10 cellular contexts compared by ENCODE assay signal in genomic region chr7:97025983-97026704, GRCh38. TPM values are rescaled to one million over a fixed set of nuclear protein-coding genes. Genes with fewer than 3 reads are reported as not detected.
DNase-seq lines count a peak whose midpoint lies in the region; ATAC-seq and TF ChIP-seq lines count a peak whose summit lies in the region.
"Had no signal": no experiment of that assay in that cellular context is flagged by ENCODE, and none has a peak within 500 bp of the region (broad histone marks: within the 10 kb centered on the region; RNA-seq: fewer than 3 reads in every experiment).

No MANE protein-coding gene starts in this region.

- no peak for DNase-seq in heart left ventricle
- DNase-seq in right atrium auricular region (ENCODE audit: low spot score), result no peak
- peak; percentile 46 for DNase-seq in astrocyte of the hippocampus (ENCODE audit: low read depth, low spot score)
- no peak for DNase-seq in lower lobe of right lung
- no peak for DNase-seq in thoracic aorta (ENCODE audit: low spot score)
- no peak for DNase-seq in DMS 273 treated with DMSO at 0.1 percent for 48 hours (lab: John Stamatoyannopoulos, UW)
- DNase-seq: NCI-H2171 had no signal

- intact Hi-C loops in heart left ventricle (cut with DNase I) (loop anchor here (2.0 to 10.0 kb wide), 12 partner anchors 311 to 1301 kb away; no protein-coding TSS in a partner anchor), lower lobe of right lung (cut with DNase I) (no loop called here)

- no peaks in the 10 kb centered on the region for H3K9me3 ChIP-seq in heart left ventricle
- no peaks in the 10 kb centered on the region for H3K9me3 ChIP-seq in right atrium auricular region
- no peaks in the 10 kb centered on the region for H3K9me3 ChIP-seq in lower lobe of right lung
- no peaks in the 10 kb centered on the region for H3K9me3 ChIP-seq in thoracic aorta

- H3K4me3 ChIP-seq in heart left ventricle (peak overlapping the region in 6 of 12 donors; percentile 26 to 62 (median 50)), right atrium auricular region (peak overlapping the region in 1 of 2 donors; percentile 41), lower lobe of right lung (peak overlapping the region; percentile 48), thoracic aorta (peak overlapping the region; percentile 64)

- H3K27me3 ChIP-seq in heart left ventricle (peaks cover 18 to 97% (median 59%) of the 10 kb centered on the region in 9 donors), right atrium auricular region (peaks cover 26 to 51% of the 10 kb centered on the region in 2 donors), lower lobe of right lung (ENCODE audit: low read depth) (peaks cover 78% of the 10 kb centered on the region), thoracic aorta (replicated peaks; ENCODE audit: insufficient read depth) (peaks cover 16% of the 10 kb centered on the region)

- H3K27ac ChIP-seq in heart left ventricle (no peak overlapping the region), right atrium auricular region (no peak overlapping the region), lower lobe of right lung (no peak overlapping the region), thoracic aorta (no peak overlapping the region)

- H3K4me1 ChIP-seq in heart left ventricle (peaks cover 5 to 43% (median 18%) of the 10 kb centered on the region in 12 donors), right atrium auricular region (peaks cover 0 to 41% of the 10 kb centered on the region in 2 donors), lower lobe of right lung (peaks cover 24% of the 10 kb centered on the region), thoracic aorta (ENCODE audit: control insufficient read depth in 1 of 2, low read depth in 2 of 2) (peaks cover 10 to 38% of the 10 kb centered on the region in 2 donors)

- no peak for TF ChIP-seq POLR2A in heart left ventricle (IDR thresholded peaks at IDR 0.05)

- ATAC-seq in heart left ventricle, result peak; percentile 19 to 38 (median 31)
- ATAC-seq in lower lobe of right lung, result peak in 1 of 2 donors; percentile 21
- no peak for ATAC-seq in thoracic aorta (ENCODE audit: insufficient number of reproducible peaks, low FRiP score, low read depth)
- no peak for ATAC-seq in HG03280 (IDR thresholded peaks at IDR 0.05; ENCODE audit: unreplicated experiment)
- no peak for ATAC-seq in GM19023 (IDR thresholded peaks at IDR 0.05; ENCODE audit: unreplicated experiment)

- TF ChIP-seq CTCF in heart left ventricle (IDR thresholded peaks at IDR 0.05) (no peak), right atrium auricular region (IDR thresholded peaks at IDR 0.05) (no peak), lower lobe of right lung (IDR thresholded peaks at IDR 0.05) (no peak), thoracic aorta (IDR thresholded peaks at IDR 0.05) (no peak)

- WGBS in heart left ventricle, 4 donors, result 6 to 20% (median 9%) methylated on average over 18 to 29 of the region's 29 CpGs

- no peaks in the 10 kb centered on the region for H3K36me3 ChIP-seq in heart left ventricle
- H3K36me3 ChIP-seq in right atrium auricular region, result no peaks in the 10 kb centered on the region
- H3K36me3 ChIP-seq in lower lobe of right lung, result no peaks in the 10 kb centered on the region
- H3K36me3 ChIP-seq in thoracic aorta, result no peaks in the 10 kb centered on the region

RNA-seq across cellular contexts. Expression of gene DLX5, which starts 1.5 kb away (rescaled TPM):
- total RNA-seq in heart left ventricle (under 1 TPM in 3 of 9 donors, not detected in 6; 0.23 to 0.27 (median 0.25) TPM), right atrium auricular region (not detected), lower lobe of right lung (not detected), thoracic aorta (under 1 TPM in 1 of 2 donors, not detected in 1; 0.92 TPM)
- polyA plus RNA-seq in heart left ventricle, result under 1 TPM in 1 of 2 donors, not detected in 1; 0.08 TPM
- polyA plus RNA-seq: aorta had no signal

RNA-seq across cellular contexts. Expression of gene DLX6, which starts 20.8 kb away (rescaled TPM):
- total RNA-seq in heart left ventricle (under 1 TPM in 1 of 9 donors, not detected in 8; 0.21 TPM), right atrium auricular region (not detected), lower lobe of right lung (not detected), thoracic aorta (not detected)
- not detected for polyA plus RNA-seq in heart left ventricle

Comparison
In these comparisons a context has a peak if more than half of its experiments do, and no peak if none do; other contexts are left out.
1. ATAC-seq: peak in heart left ventricle (4 of 4); none in thoracic aorta (single experiment), HG03280 (single experiment) and GM19023 (single experiment).